Comparison of ENCODE assay signal across 1 cellular context in the genomic region with DNA sequence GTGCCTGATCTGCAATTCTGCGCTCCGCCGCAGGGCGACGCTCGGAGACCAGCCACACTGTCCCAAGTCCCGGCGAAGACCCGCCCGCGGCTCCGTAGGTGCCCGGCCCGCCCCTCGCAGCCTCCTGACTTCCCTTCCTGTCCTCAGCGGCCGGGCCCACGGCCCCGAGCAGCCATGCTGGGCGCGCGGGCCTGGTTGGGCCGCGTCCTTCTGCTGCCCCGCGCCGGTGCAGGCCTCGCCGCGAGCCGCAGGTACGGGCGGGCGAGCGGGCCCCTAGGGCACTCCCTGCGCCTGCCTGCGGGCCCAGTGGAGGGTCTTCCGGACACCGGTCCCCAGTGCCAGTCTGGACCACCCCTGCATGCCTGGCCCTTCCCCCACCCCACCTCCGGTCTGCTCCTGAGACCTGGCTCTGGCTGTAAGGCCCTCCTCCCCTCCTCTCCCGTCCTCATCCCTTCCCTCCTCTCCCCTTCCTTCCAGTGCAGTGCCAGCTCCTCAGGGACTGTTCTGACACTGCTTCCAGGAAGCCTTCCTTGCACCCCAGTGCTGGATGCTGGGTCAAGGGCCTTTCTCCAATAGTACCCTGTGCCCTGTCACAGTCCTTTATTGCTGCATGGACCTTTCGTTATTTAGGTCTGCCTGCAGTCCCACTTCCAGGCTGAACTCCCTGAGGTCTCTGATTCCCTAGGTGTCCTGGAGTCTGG.
TF ChIP-seq lines count a peak whose summit lies in the region.

A gene (plus strand): TSS at position 140 of the 701 bp plus-strand sequence. CDS start 35 bp downstream, at position 175.

TF ChIP-seq in K562, 482 proteins besides CTCF, POLR2A, EP300 and RAD21 (continued from another document and continues in another):
- TF ChIP-seq, protein P1, sequence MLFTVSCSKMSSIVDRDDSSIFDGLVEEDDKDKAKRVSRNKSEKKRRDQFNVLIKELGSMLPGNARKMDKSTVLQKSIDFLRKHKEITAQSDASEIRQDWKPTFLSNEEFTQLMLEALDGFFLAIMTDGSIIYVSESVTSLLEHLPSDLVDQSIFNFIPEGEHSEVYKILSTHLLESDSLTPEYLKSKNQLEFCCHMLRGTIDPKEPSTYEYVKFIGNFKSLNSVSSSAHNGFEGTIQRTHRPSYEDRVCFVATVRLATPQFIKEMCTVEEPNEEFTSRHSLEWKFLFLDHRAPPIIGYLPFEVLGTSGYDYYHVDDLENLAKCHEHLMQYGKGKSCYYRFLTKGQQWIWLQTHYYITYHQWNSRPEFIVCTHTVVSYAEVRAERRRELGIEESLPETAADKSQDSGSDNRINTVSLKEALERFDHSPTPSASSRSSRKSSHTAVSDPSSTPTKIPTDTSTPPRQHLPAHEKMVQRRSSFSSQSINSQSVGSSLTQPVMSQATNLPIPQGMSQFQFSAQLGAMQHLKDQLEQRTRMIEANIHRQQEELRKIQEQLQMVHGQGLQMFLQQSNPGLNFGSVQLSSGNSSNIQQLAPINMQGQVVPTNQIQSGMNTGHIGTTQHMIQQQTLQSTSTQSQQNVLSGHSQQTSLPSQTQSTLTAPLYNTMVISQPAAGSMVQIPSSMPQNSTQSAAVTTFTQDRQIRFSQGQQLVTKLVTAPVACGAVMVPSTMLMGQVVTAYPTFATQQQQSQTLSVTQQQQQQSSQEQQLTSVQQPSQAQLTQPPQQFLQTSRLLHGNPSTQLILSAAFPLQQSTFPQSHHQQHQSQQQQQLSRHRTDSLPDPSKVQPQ (CRISPR knock-in tag; IDR thresholded peaks at IDR 0.05; ENCODE audit: borderline replicate concordance): no peak
- TF ChIP-seq HNRNPL (IDR thresholded peaks at IDR 0.05; ENCODE audit: low read depth, low read length) (no peak), STAG1 (CRISPR knock-in tag; IDR thresholded peaks at IDR 0.05; ENCODE audit: borderline replicate concordance) (peak; percentile 94; the same call in 1 of the 2 replicates), TAF1 (IDR thresholded peaks at IDR 0.05; ENCODE audit: control insufficient read depth, extremely low read depth, insufficient read depth, low read length, severe bottlenecking) (no peak), IRF2 (CRISPR knock-in tag; IDR thresholded peaks at IDR 0.05) (no peak), BHLHE40 (IDR thresholded peaks at IDR 0.05; ENCODE audit: low read length) (peak; percentile 39; the same call in 1 of the 2 replicates), ZBTB8A (IDR thresholded peaks at IDR 0.05; ENCODE audit: partially characterized antibody) (no peak), CBX3 (IDR thresholded peaks at IDR 0.05; ENCODE audit: borderline replicate concordance in 1 of 2, low read length in 2 of 2) (no peak), MTF1 (CRISPR knock-in tag; IDR thresholded peaks at IDR 0.05; ENCODE audit: borderline replicate concordance) (no peak), ZC3H8 (IDR thresholded peaks at IDR 0.05) (no peak), ETS2 (tag; IDR thresholded peaks at IDR 0.05; ENCODE audit: borderline replicate concordance, poor library complexity, severe bottlenecking) (no peak), ZNF143 (CRISPR knock-in tag; IDR thresholded peaks at IDR 0.05) (0 out of 2 replicates have a peak, but pooled peaks have one; percentile 22), NONO (IDR thresholded peaks at IDR 0.05; ENCODE audit: low read depth in 2 of 2, low read length in 1 of 2) (peak in 1 of 2 experiments; percentile 51; a peak in 1 of 4 replicates), CCNT2 (IDR thresholded peaks at IDR 0.05; ENCODE audit: borderline replicate concordance, extremely low read depth, insufficient read length, low read depth, low read length) (peak; percentile 35), FIP1L1 (IDR thresholded peaks at IDR 0.05; ENCODE audit: low read depth, low read length, poor library complexity, severe bottlenecking) (no peak), SRF (CRISPR knock-in tag; IDR thresholded peaks at IDR 0.05) (0 out of 4 replicates have a peak, but pooled peaks of 1 of the 2 experiments have one; percentile 28), FOXP1 (CRISPR knock-in tag; IDR thresholded peaks at IDR 0.05) (peak; percentile 95), TARDBP (IDR thresholded peaks at IDR 0.05) (no peak), SP2 (IDR thresholded peaks at IDR 0.05; ENCODE audit: extremely low read depth, low read depth, low read length, poor library complexity, severe bottlenecking) (no peak), FUS (optimal IDR thresholded peaks at IDR 0.05; ENCODE audit: low read depth, low read length) (no peak), ZKSCAN1 (IDR thresholded peaks at IDR 0.05; ENCODE audit: low read depth, low read length) (0 out of 2 replicates have a peak, but pooled peaks have one; percentile 35), CBX2 (IDR thresholded peaks at IDR 0.05; ENCODE audit: insufficient read depth, low read length, poor library complexity, severe bottlenecking) (no peak), DNMT1 (IDR thresholded peaks at IDR 0.05) (no peak), MEF2A (IDR thresholded peaks at IDR 0.05; ENCODE audit: control insufficient read depth, low read depth, low read length) (no peak), STAT5A (IDR thresholded peaks at IDR 0.05; ENCODE audit: borderline replicate concordance, low read length) (no peak), ZNF830 (CRISPR knock-in tag; IDR thresholded peaks at IDR 0.05) (no peak), ZBED1 (IDR thresholded peaks at IDR 0.05) (no peak), HDAC1 (IDR thresholded peaks at IDR 0.05) (no peak), CEBPG (CRISPR knock-in tag; IDR thresholded peaks at IDR 0.05) (0 out of 2 replicates have a peak, but pooled peaks have one; percentile 25), CEBPG (tag; conservative IDR thresholded peaks at IDR 0.05 in 1 of 2, IDR thresholded peaks at IDR 0.05 in 1 of 2) (no peak), SMAD3 (CRISPR knock-in tag; conservative IDR thresholded peaks at IDR 0.05) (no peak), KLF16 (IDR thresholded peaks at IDR 0.05) (peak; percentile 21; the same call in 1 of the 2 replicates), SMARCC2 (IDR thresholded peaks at IDR 0.05; ENCODE audit: low read depth) (no peak), CCAR2 (IDR thresholded peaks at IDR 0.05; ENCODE audit: low read depth, low read length) (no peak), XRCC4 (IDR thresholded peaks at IDR 0.05; ENCODE audit: extremely low read depth, insufficient read depth, insufficient read length) (no peak), ELF1 (tag; IDR thresholded peaks at IDR 0.05) (peak; percentile 60), FOXA3 (CRISPR knock-in tag; conservative IDR thresholded peaks at IDR 0.05 in 1 of 2, IDR thresholded peaks at IDR 0.05 in 1 of 2) (0 out of 4 replicates have a peak, but pooled peaks of 1 of the 2 experiments have one; percentile 34), KDM1A (IDR thresholded peaks at IDR 0.05) (no peak), STAT5B (CRISPR knock-in tag; IDR thresholded peaks at IDR 0.05) (no peak), RBM39 (optimal IDR thresholded peaks at IDR 0.05; ENCODE audit: low read depth, low read length) (no peak), ZFP36 (IDR thresholded peaks at IDR 0.05; ENCODE audit: low read depth, low read length, partially characterized antibody) (peak; percentile 88), CEBPB (tag; IDR thresholded peaks at IDR 0.05) (no peak)
- TF ChIP-seq, protein P2, sequence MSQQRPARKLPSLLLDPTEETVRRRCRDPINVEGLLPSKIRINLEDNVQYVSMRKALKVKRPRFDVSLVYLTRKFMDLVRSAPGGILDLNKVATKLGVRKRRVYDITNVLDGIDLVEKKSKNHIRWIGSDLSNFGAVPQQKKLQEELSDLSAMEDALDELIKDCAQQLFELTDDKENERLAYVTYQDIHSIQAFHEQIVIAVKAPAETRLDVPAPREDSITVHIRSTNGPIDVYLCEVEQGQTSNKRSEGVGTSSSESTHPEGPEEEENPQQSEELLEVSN (IDR thresholded peaks at IDR 0.05; ENCODE audit: borderline replicate concordance in 1 of 2, extremely low read depth in 1 of 2, insufficient read depth in 1 of 2, insufficient read length in 1 of 2, low read depth in 1 of 2, low read length in 1 of 2, poor library complexity in 1 of 2, severe bottlenecking in 1 of 2): peak in 1 of 2 experiments; percentile 46
- TF ChIP-seq, protein P3, sequence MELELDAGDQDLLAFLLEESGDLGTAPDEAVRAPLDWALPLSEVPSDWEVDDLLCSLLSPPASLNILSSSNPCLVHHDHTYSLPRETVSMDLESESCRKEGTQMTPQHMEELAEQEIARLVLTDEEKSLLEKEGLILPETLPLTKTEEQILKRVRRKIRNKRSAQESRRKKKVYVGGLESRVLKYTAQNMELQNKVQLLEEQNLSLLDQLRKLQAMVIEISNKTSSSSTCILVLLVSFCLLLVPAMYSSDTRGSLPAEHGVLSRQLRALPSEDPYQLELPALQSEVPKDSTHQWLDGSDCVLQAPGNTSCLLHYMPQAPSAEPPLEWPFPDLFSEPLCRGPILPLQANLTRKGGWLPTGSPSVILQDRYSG (tag; conservative IDR thresholded peaks at IDR 0.05; ENCODE audit: low read depth): no peak
- TF ChIP-seq, protein P4, sequence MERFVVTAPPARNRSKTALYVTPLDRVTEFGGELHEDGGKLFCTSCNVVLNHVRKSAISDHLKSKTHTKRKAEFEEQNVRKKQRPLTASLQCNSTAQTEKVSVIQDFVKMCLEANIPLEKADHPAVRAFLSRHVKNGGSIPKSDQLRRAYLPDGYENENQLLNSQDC (CRISPR knock-in tag; IDR thresholded peaks at IDR 0.05): no peak
- TF ChIP-seq, protein P5, sequence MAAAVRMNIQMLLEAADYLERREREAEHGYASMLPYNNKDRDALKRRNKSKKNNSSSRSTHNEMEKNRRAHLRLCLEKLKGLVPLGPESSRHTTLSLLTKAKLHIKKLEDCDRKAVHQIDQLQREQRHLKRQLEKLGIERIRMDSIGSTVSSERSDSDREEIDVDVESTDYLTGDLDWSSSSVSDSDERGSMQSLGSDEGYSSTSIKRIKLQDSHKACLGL (CRISPR knock-in tag; IDR thresholded peaks at IDR 0.05; ENCODE audit: borderline replicate concordance, poor library complexity, severe bottlenecking): no peak
- TF ChIP-seq, protein P6, sequence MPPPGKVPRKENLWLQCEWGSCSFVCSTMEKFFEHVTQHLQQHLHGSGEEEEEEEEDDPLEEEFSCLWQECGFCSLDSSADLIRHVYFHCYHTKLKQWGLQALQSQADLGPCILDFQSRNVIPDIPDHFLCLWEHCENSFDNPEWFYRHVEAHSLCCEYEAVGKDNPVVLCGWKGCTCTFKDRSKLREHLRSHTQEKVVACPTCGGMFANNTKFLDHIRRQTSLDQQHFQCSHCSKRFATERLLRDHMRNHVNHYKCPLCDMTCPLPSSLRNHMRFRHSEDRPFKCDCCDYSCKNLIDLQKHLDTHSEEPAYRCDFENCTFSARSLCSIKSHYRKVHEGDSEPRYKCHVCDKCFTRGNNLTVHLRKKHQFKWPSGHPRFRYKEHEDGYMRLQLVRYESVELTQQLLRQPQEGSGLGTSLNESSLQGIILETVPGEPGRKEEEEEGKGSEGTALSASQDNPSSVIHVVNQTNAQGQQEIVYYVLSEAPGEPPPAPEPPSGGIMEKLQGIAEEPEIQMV (tag; conservative IDR thresholded peaks at IDR 0.05; ENCODE audit: low read depth): no peak
- TF ChIP-seq, protein P7, sequence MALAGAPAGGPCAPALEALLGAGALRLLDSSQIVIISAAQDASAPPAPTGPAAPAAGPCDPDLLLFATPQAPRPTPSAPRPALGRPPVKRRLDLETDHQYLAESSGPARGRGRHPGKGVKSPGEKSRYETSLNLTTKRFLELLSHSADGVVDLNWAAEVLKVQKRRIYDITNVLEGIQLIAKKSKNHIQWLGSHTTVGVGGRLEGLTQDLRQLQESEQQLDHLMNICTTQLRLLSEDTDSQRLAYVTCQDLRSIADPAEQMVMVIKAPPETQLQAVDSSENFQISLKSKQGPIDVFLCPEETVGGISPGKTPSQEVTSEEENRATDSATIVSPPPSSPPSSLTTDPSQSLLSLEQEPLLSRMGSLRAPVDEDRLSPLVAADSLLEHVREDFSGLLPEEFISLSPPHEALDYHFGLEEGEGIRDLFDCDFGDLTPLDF (CRISPR knock-in tag; IDR thresholded peaks at IDR 0.05): no peak
- TF ChIP-seq, protein P8, sequence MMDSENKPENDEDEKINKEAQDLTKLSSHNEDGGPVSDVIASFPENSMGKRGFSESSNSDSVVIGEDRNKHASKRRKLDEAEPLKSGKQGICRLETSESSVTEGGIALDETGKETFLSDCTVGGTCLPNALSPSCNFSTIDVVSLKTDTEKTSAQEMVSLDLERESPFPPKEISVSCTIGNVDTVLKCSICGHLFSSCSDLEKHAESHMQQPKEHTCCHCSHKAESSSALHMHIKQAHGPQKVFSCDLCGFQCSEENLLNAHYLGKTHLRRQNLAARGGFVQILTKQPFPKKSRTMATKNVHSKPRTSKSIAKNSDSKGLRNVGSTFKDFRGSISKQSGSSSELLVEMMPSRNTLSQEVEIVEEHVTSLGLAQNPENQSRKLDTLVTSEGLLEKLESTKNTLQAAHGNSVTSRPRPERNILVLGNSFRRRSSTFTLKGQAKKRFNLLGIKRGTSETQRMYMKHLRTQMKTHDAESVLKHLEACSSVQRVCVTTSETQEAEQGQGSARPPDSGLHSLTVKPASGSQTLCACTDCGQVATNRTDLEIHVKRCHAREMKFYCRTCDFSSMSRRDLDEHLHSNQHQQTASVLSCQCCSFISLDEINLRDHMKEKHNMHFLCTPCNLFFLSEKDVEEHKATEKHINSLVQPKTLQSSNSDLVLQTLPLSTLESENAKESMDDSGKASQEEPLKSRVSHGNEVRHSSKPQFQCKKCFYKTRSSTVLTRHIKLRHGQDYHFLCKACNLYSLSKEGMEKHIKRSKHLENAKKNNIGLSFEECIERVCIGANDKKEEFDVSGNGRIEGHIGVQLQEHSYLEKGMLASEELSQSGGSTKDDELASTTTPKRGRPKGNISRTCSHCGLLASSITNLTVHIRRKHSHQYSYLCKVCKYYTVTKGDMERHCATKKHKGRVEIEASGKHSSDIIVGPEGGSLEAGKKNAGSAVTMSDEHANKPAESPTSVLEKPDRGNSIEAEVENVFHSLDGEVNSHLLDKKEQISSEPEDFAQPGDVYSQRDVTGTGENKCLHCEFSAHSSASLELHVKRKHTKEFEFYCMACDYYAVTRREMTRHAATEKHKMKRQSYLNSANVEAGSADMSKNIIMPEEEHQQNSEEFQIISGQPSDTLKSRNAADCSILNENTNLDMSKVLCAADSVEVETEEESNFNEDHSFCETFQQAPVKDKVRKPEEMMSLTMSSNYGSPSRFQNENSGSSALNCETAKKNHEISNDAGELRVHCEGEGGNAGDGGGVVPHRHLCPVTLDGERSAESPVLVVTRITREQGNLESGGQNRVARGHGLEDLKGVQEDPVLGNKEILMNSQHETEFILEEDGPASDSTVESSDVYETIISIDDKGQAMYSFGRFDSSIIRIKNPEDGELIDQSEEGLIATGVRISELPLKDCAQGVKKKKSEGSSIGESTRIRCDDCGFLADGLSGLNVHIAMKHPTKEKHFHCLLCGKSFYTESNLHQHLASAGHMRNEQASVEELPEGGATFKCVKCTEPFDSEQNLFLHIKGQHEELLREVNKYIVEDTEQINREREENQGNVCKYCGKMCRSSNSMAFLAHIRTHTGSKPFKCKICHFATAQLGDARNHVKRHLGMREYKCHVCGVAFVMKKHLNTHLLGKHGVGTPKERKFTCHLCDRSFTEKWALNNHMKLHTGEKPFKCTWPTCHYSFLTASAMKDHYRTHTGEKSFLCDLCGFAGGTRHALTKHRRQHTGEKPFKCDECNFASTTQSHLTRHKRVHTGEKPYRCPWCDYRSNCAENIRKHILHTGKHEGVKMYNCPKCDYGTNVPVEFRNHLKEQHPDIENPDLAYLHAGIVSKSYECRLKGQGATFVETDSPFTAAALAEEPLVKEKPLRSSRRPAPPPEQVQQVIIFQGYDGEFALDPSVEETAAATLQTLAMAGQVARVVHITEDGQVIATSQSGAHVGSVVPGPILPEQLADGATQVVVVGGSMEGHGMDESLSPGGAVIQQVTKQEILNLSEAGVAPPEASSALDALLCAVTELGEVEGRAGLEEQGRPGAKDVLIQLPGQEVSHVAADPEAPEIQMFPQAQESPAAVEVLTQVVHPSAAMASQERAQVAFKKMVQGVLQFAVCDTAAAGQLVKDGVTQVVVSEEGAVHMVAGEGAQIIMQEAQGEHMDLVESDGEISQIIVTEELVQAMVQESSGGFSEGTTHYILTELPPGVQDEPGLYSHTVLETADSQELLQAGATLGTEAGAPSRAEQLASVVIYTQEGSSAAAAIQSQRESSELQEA (IDR thresholded peaks at IDR 0.05; ENCODE audit: low read depth): peak; percentile 71; the same call in 1 of the 2 replicates
